Comparison of ENCODE assay signal across 17 cellular contexts in the genomic region with DNA sequence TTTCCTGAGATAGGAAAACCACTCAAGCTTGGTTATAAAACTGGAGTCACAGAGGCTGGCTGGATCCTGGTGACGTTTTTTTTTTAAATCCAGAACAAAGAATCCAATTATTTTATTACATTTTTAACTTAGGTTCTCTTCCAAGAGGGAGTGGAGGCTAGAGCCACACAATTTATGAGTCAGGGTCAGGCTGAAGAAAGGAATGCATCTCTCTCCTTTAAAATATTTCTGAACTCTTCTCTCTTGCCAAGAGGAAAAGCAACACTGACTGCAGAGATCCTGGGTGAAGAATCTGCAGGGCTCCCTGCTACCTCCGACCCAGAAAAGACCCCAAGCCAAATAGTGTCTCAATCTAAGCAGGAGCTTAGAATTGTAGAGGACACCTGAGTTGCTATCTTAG.
DNase-seq lines count a peak whose midpoint lies in the region; ATAC-seq and TF ChIP-seq lines count a peak whose summit lies in the region.
"Had no signal": no experiment of that assay in that cellular context is flagged by ENCODE, and none has a peak within 500 bp of the region (broad histone marks: within the 10 kb centered on the region; RNA-seq: fewer than 3 reads in every experiment).

No MANE protein-coding gene starts in this region.

- H3K4me3 ChIP-seq in cardiac fibroblast (replicated peaks in 1 of 2; ENCODE audit: low read depth in 2 of 2, low read length in 2 of 2) (no peak overlapping the region), fibroblast of the aortic adventitia (ENCODE audit: low read depth, low read length) (no peak overlapping the region), retinal pigment epithelial cell (ENCODE audit: low read length) (no peak overlapping the region)

- ATAC-seq in HG03460 (IDR thresholded peaks at IDR 0.05; ENCODE audit: unreplicated experiment) (no peak), GM19351 (IDR thresholded peaks at IDR 0.05; ENCODE audit: unreplicated experiment) (no peak)

- TF ChIP-seq CTCF in cardiac fibroblast (IDR thresholded peaks at IDR 0.05; ENCODE audit: low read depth, low read length) (no peak), fibroblast of the aortic adventitia (IDR thresholded peaks at IDR 0.05; ENCODE audit: insufficient read depth, low read length) (no peak), retinal pigment epithelial cell (conservative IDR thresholded peaks at IDR 0.05; ENCODE audit: low read depth, low read length) (no peak)

- DNase-seq in GM04503 (ENCODE audit: low read depth) (peak; percentile 6), cardiac fibroblast (ENCODE audit: low read depth in 2 of 2) (peak; percentile 17 to 55), fibroblast of the aortic adventitia (ENCODE audit: low read depth) (peak; percentile 45), retinal pigment epithelial cell (ENCODE audit: low read depth) (peak; percentile 7), dermis blood vessel endothelial cell (no peak), C1 segment of cervical spinal cord (lab: John Stamatoyannopoulos, UW) (no peak)
- DNase-seq: DMS79, Kasumi-1, NCI-H1417, NCI-H1694 treated with DMSO at 0.1 percent for 48 hours, NCI-H446 treated with DMSO at 0.1 percent for 48 hours, NCI-H526 treated with DMSO at 0.1 percent for 48 hours, RPMI8226, SHP77, SK-N-SH had no signal

Comparison
In these comparisons a context has a peak if more than half of its experiments do, and no peak if none do; other contexts are left out.
1. DNase-seq: peak in GM04503 (single experiment), cardiac fibroblast (2 of 2), fibroblast of the aortic adventitia (single experiment) and retinal pigment epithelial cell (single experiment); none in dermis blood vessel endothelial cell (single experiment) and C1 segment of cervical spinal cord (0 of 14).